1 cellular context compared by ENCODE assay signal in genomic region chr1:24117132-24117531, GRCh38.
TF ChIP-seq lines count a peak whose summit lies in the region.

No MANE protein-coding gene starts in this region.

TF ChIP-seq in HepG2, 621 proteins besides CTCF, POLR2A, EP300 and RAD21 (continues in another document):
- TF ChIP-seq ZNF770 (CRISPR knock-in tag; IDR thresholded peaks at IDR 0.05) (peak; percentile 99), RCOR2 (CRISPR knock-in tag; IDR thresholded peaks at IDR 0.05) (no peak), ZMYM2 (CRISPR knock-in tag; IDR thresholded peaks at IDR 0.05) (no peak), BATF2 (CRISPR knock-in tag; IDR thresholded peaks at IDR 0.05) (no peak), ARID3A (IDR thresholded peaks at IDR 0.05; ENCODE audit: low read depth, low read length) (no peak), ZNF790 (CRISPR knock-in tag; IDR thresholded peaks at IDR 0.05; ENCODE audit: borderline replicate concordance) (no peak), NCOA5 (CRISPR knock-in tag; IDR thresholded peaks at IDR 0.05) (no peak), DPF2 (CRISPR knock-in tag; IDR thresholded peaks at IDR 0.05; ENCODE audit: borderline replicate concordance, low read depth) (no peak), ZNF841 (CRISPR knock-in tag; IDR thresholded peaks at IDR 0.05; ENCODE audit: borderline replicate concordance) (no peak), FOXK2 (IDR thresholded peaks at IDR 0.05) (no peak), ZBTB40 (IDR thresholded peaks at IDR 0.05) (no peak), ZBTB40 (CRISPR knock-in tag; IDR thresholded peaks at IDR 0.05) (no peak), RBAK (CRISPR knock-in tag; IDR thresholded peaks at IDR 0.05) (peak; percentile 86), ZNF552 (CRISPR knock-in tag; IDR thresholded peaks at IDR 0.05; ENCODE audit: borderline replicate concordance) (no peak), NBN (conservative IDR thresholded peaks at IDR 0.05) (no peak), ZNF280D (CRISPR knock-in tag; IDR thresholded peaks at IDR 0.05) (peak; percentile 39; the same call in 1 of the 2 replicates), ZNF281 (CRISPR knock-in tag; IDR thresholded peaks at IDR 0.05; ENCODE audit: borderline replicate concordance) (no peak), BCL6 (CRISPR knock-in tag; IDR thresholded peaks at IDR 0.05) (peak; percentile 70), AKAP8 (CRISPR knock-in tag; IDR thresholded peaks at IDR 0.05) (no peak), TEAD3 (CRISPR knock-in tag; optimal IDR thresholded peaks at IDR 0.05; ENCODE audit: borderline replicate concordance) (no peak), PATZ1 (CRISPR knock-in tag; IDR thresholded peaks at IDR 0.05) (no peak), ZFP36 (IDR thresholded peaks at IDR 0.05; ENCODE audit: borderline replicate concordance, low read depth, low read length, partially characterized antibody) (no peak), TBL1XR1 (IDR thresholded peaks at IDR 0.05; ENCODE audit: borderline replicate concordance, low read length, partially characterized antibody) (no peak), PHB2 (IDR thresholded peaks at IDR 0.05; ENCODE audit: partially characterized antibody) (no peak), TBX3 (IDR thresholded peaks at IDR 0.05; ENCODE audit: borderline replicate concordance) (no peak), ETV5 (CRISPR knock-in tag; IDR thresholded peaks at IDR 0.05; ENCODE audit: borderline replicate concordance) (no peak), ONECUT2 (CRISPR knock-in tag; IDR thresholded peaks at IDR 0.05) (no peak), ZNF775 (CRISPR knock-in tag; IDR thresholded peaks at IDR 0.05; ENCODE audit: borderline replicate concordance) (no peak), DRAP1 (CRISPR knock-in tag; IDR thresholded peaks at IDR 0.05) (no peak), SOX5 (CRISPR knock-in tag; IDR thresholded peaks at IDR 0.05; ENCODE audit: borderline replicate concordance) (no peak), ZNF367 (CRISPR knock-in tag; IDR thresholded peaks at IDR 0.05; ENCODE audit: borderline replicate concordance) (no peak), REXO4 (CRISPR knock-in tag; IDR thresholded peaks at IDR 0.05; ENCODE audit: borderline replicate concordance) (no peak), ZNF737 (CRISPR knock-in tag; IDR thresholded peaks at IDR 0.05; ENCODE audit: borderline replicate concordance) (no peak), ZNF605 (CRISPR knock-in tag; IDR thresholded peaks at IDR 0.05) (no peak), ZFP91 (CRISPR knock-in tag; IDR thresholded peaks at IDR 0.05; ENCODE audit: borderline replicate concordance) (no peak)
